Comparison of ENCODE assay signal across 8 cellular contexts in the genomic region with DNA sequence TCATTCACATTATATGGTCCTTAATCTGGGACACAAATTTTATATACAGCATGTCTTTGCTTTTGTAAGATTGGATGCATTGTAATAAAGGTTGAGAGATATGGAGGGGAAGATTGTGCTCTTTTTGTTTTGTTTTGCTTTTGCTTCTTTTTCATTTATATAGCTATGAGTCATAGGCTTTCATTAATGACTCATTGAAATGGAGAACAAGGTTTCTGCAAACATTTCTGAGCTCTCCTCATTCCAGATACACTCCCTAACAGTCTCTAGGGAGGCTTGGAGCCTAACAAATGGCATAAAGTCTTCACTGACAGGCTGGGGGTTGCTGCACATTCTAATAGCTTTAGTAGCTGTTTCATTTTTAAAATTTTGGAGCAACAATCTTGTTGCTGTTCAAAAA. TPM values are rescaled to one million over a fixed set of nuclear protein-coding genes. Genes with fewer than 3 reads are reported as not detected.
DNase-seq lines count a peak whose midpoint lies in the region; ATAC-seq lines count a peak whose summit lies in the region.

No MANE protein-coding gene starts in this region.

- ATAC-seq in HG03342 (IDR thresholded peaks at IDR 0.05; ENCODE audit: unreplicated experiment) = peak; percentile 51
- no peak for ATAC-seq in HG03565 (IDR thresholded peaks at IDR 0.05; ENCODE audit: unreplicated experiment)

- H3K27me3 ChIP-seq in ACC112 (ENCODE audit: insufficient read depth, low read length) = no peaks in the 10 kb centered on the region

- peak; percentile 57 for DNase-seq in amniotic stem cell (lab: John Stamatoyannopoulos, UW)
- peak; percentile 80 for DNase-seq in kidney glomerular epithelial cell (lab: John Stamatoyannopoulos, UW)
- DNase-seq in NCI-H146 (lab: John Stamatoyannopoulos, UW) = no peak
- DNase-seq in activated naive CD4-positive, alpha-beta T cell treated with anti-CD3 and anti-CD28 coated beads, Interleukin-2, amount 10 ng/mL, durations not matched to agents 7 days and 5 days = no peak
- no peak for DNase-seq in ureter (ENCODE audit: low spot score)

- H3K79me2 ChIP-seq in ACC112 (ENCODE audit: control insufficient read depth, insufficient read depth, low read length, unreplicated experiment) = no peaks in the 10 kb centered on the region

- peak overlapping the region; percentile 31 for H2AFZ ChIP-seq in ACC112 (ENCODE audit: low read length, unreplicated experiment)

- no peaks in the 10 kb centered on the region for H3K9me3 Mint-ChIP-seq in activated naive CD4-positive, alpha-beta T cell treated with anti-CD3 and anti-CD28 coated beads, Interleukin-2, amount 10 ng/mL, durations not matched to agents 7 days and 5 days

- H3K4me1 Mint-ChIP-seq in activated naive CD4-positive, alpha-beta T cell treated with anti-CD3 and anti-CD28 coated beads, Interleukin-2, amount 10 ng/mL, durations not matched to agents 7 days and 5 days = no peaks in the 10 kb centered on the region

- no peaks in the 10 kb centered on the region for H3K36me3 Mint-ChIP-seq in activated naive CD4-positive, alpha-beta T cell treated with anti-CD3 and anti-CD28 coated beads, Interleukin-2, amount 10 ng/mL, durations not matched to agents 7 days and 5 days

- CTCF ChIA-PET in activated naive CD4-positive, alpha-beta T cell treated with anti-CD3 and anti-CD28 coated beads, Interleukin-2, amount 10 ng/mL, durations not matched to agents 7 days and 5 days (lab: Charles Lee) = no interaction called here

- H3K27ac Mint-ChIP-seq in activated naive CD4-positive, alpha-beta T cell treated with anti-CD3 and anti-CD28 coated beads, Interleukin-2, amount 10 ng/mL, durations not matched to agents 7 days and 5 days = no peak overlapping the region

- H3K4me1 ChIP-seq in ACC112 (ENCODE audit: control insufficient read depth, insufficient read depth, low read length, unreplicated experiment) = peaks cover 16% of the 10 kb centered on the region

- no peak overlapping the region for H3K4me3 Mint-ChIP-seq in activated naive CD4-positive, alpha-beta T cell treated with anti-CD3 and anti-CD28 coated beads, Interleukin-2, amount 10 ng/mL, durations not matched to agents 7 days and 5 days

- no peaks in the 10 kb centered on the region for H3K36me3 ChIP-seq in ACC112 (ENCODE audit: insufficient read depth, low read length)

- H3K4me3 ChIP-seq in ACC112 (ENCODE audit: low read depth, low read length) = peak overlapping the region; percentile 66

- peak overlapping the region; percentile 80 for H3K27ac ChIP-seq in ACC112 (ENCODE audit: low read depth, low read length)

- no peaks in the 10 kb centered on the region for H3K27me3 Mint-ChIP-seq in activated naive CD4-positive, alpha-beta T cell treated with anti-CD3 and anti-CD28 coated beads, Interleukin-2, amount 10 ng/mL, durations not matched to agents 7 days and 5 days

RNA-seq across cellular contexts. Expression of a gene that starts 21.4 kb away (rescaled TPM):
- total RNA-seq in ureter = 13.7 TPM

Comparison
In these comparisons a context has a peak if more than half of its experiments do, and no peak if none do; other contexts are left out.
1. DNase-seq: peak in amniotic stem cell (single experiment) and kidney glomerular epithelial cell (single experiment); none in NCI-H146 (single experiment), activated naive CD4-positive, alpha-beta T cell treated with anti-CD3 and anti-CD28 coated beads, Interleukin-2, amount 10 ng/mL, durations not matched to agents 7 days and 5 days (single experiment) and ureter (single experiment).